8 cellular contexts compared by ENCODE assay signal in genomic region chr22:50526849-50527801, GRCh38. TPM values are rescaled to one million over a fixed set of nuclear protein-coding genes. Genes with fewer than 3 reads are reported as not detected.
DNase-seq lines count a peak whose midpoint lies in the region; ATAC-seq and TF ChIP-seq lines count a peak whose summit lies in the region.

No MANE protein-coding gene starts in this region.

- CTCF ChIA-PET in AG04450 (lab: Charles Lee) = interaction anchor here (0.5 to 0.7 kb wide), 2 partner anchors 9 to 24 kb away, joined by 5 read pairs; no protein-coding TSS in a partner anchor

- H3K4me3 ChIP-seq in AG04450 (ENCODE audit: low read depth, low read length) (peak overlapping the region; percentile 81), RWPE2 (ENCODE audit: severe bottlenecking) (peak overlapping the region; percentile 51), lower leg skin (ENCODE audit: low read depth, poor library complexity, severe bottlenecking) (no peak overlapping the region), thoracic aorta (peak overlapping the region; percentile 75)

- TF ChIP-seq POLR2A in GM18951 (IDR thresholded peaks at IDR 0.05; ENCODE audit: extremely low read depth, insufficient read depth, insufficient read length) (peak; percentile 58), lower leg skin (IDR thresholded peaks at IDR 0.05) (no peak)

- peak overlapping the region; percentile 57 for H3K27ac ChIP-seq in AG04450 (ENCODE audit: low read depth, low read length)
- peak overlapping the region; percentile 81 for H3K27ac ChIP-seq in RWPE2 (ENCODE audit: poor library complexity, severe bottlenecking)
- peak overlapping the region; percentile 69 to 75 for H3K27ac ChIP-seq in thoracic aorta

- DNase-seq in AG04450 (ENCODE audit: low read depth, low spot score) (no peak), RWPE2 (ENCODE audit: low spot score) (peak; percentile 66), cerebellar cortex (ENCODE audit: low spot score) (peak; percentile 30), lower leg skin (ENCODE audit: low spot score in 2 of 2) (peak; percentile 67 to 93), thoracic aorta (ENCODE audit: low spot score) (no peak), inferior parietal cortex (ENCODE audit: extremely low spot score) (no peak)

- TF ChIP-seq CTCF in AG04450 (IDR thresholded peaks at IDR 0.05; ENCODE audit: low read depth, low read length) (no peak), RWPE2 (IDR thresholded peaks at IDR 0.05; ENCODE audit: poor library complexity, severe bottlenecking) (no peak), lower leg skin (IDR thresholded peaks at IDR 0.05) (no peak), thoracic aorta (IDR thresholded peaks at IDR 0.05) (no peak)

- H3K9me3 ChIP-seq in AG04450 (ENCODE audit: control insufficient read depth, insufficient read depth, low read length) = peaks cover 11% of the 10 kb centered on the region; the same call in 1 of the 2 replicates
- no peaks in the 10 kb centered on the region for H3K9me3 ChIP-seq in RWPE2 (ENCODE audit: severe bottlenecking)
- H3K9me3 ChIP-seq in thoracic aorta = no peaks in the 10 kb centered on the region

- 36 to 42% methylated on average over 29 of the region's 29 CpGs for WGBS in lower leg skin, 2 donors

- in situ Hi-C loops in GM18951 (cut with MboI; ENCODE audit: low sequenced_read_pairs, unreplicated experiment) = no loop called here

- intact Hi-C loops in lower leg skin (cut with DNase I; ENCODE audit: low total_unique reads) = no loop called here

- ATAC-seq in RWPE2 (ENCODE audit: low read depth) (0 out of 3 replicates have a peak, but pooled peaks have one; percentile 1), thoracic aorta (ENCODE audit: insufficient number of reproducible peaks, low FRiP score, low read depth) (no peak), GM21515 (IDR thresholded peaks at IDR 0.05; ENCODE audit: unreplicated experiment) (no peak)

- peaks cover 5% of the 10 kb centered on the region for H3K27me3 ChIP-seq in AG04450 (ENCODE audit: control insufficient read depth, insufficient read depth, low read length)
- H3K27me3 ChIP-seq in RWPE2 (ENCODE audit: insufficient read depth, poor library complexity, severe bottlenecking) = no peaks in the 10 kb centered on the region
- H3K27me3 ChIP-seq in thoracic aorta (replicated peaks; ENCODE audit: insufficient read depth) = peaks cover 5% of the 10 kb centered on the region

- H3K36me3 ChIP-seq in RWPE2 (ENCODE audit: low read depth) = peaks cover under 1% of the 10 kb centered on the region; the same call in 1 of the 2 replicates
- peaks cover 17% of the 10 kb centered on the region for H3K36me3 ChIP-seq in thoracic aorta

- POLR2A ChIA-PET in AG04450 (lab: Yijun Ruan, JAX) = interaction anchor here (0.6 kb wide), 1 partner anchor 11 kb away, joined by 5 read pairs; no protein-coding TSS in a partner anchor

- H3K4me1 ChIP-seq in RWPE2 (ENCODE audit: insufficient read depth, poor library complexity, severe bottlenecking) (no peaks in the 10 kb centered on the region), thoracic aorta (ENCODE audit: control insufficient read depth in 1 of 2, low read depth in 2 of 2) (peaks cover 28 to 48% of the 10 kb centered on the region in 2 donors)

RNA-seq across cellular contexts. Expression of gene SCO2, which starts 1.7 kb away (rescaled TPM):
- polyA plus RNA-seq in AG04450 (2011; rRNA removed) = 0.15 and 0.60 TPM in 2 replicates
- not detected in 2 replicates for polyA minus RNA-seq in AG04450 (2011; rRNA and poly(A)+ RNA removed)
- total RNA-seq in lower leg skin (1 to 10 TPM; 1.5 to 9.4 (median 4.4) TPM), thoracic aorta (1 to 10 TPM; 3.5 to 4.5 TPM)

RNA-seq across cellular contexts. Expression of gene TYMP, which starts 2.7 kb away (rescaled TPM):
- 2.9 and 3.6 TPM in 2 replicates for polyA plus RNA-seq in AG04450 (2011; rRNA removed)
- 2.1 and 2.9 TPM in 2 replicates for polyA minus RNA-seq in AG04450 (2011; rRNA and poly(A)+ RNA removed)
- total RNA-seq in lower leg skin (10 to 100 TPM; 23.6 to 63.3 (median 33.5) TPM), thoracic aorta (10 to 100 TPM; 90.4 to 95.7 TPM)

RNA-seq across cellular contexts. Expression of gene KLHDC7B, which starts 18.6 kb away (rescaled TPM):
- polyA plus RNA-seq in AG04450 (2011; rRNA removed) = 0.02 and 0.04 TPM in 2 replicates
- polyA minus RNA-seq in AG04450 (2011; rRNA and poly(A)+ RNA removed) = 0.09 TPM in 2 replicates
- total RNA-seq in lower leg skin (under 1 TPM in 2 of 4 donors, not detected in 2; 0.07 to 0.10 TPM), thoracic aorta (not detected)

RNA-seq across cellular contexts. Expression of gene NCAPH2, which starts 19.1 kb away (rescaled TPM):
- 10.4 and 13.2 TPM in 2 replicates for polyA plus RNA-seq in AG04450 (2011; rRNA removed)
- 17.6 and 19.2 TPM in 2 replicates for polyA minus RNA-seq in AG04450 (2011; rRNA and poly(A)+ RNA removed)
- 10 to 100 TPM; 40.7 to 54.3 (median 41.5) TPM for total RNA-seq in lower leg skin
- 10 to 100 TPM; 40.8 to 50.4 TPM for total RNA-seq in thoracic aorta

RNA-seq across cellular contexts. Expression of gene LMF2, which starts 19.6 kb away (rescaled TPM):
- polyA plus RNA-seq in AG04450 (2011; rRNA removed) = 25.7 and 46.6 TPM in 2 replicates
- 23.1 and 28.0 TPM in 2 replicates for polyA minus RNA-seq in AG04450 (2011; rRNA and poly(A)+ RNA removed)
- total RNA-seq in lower leg skin (10 to 100 TPM; 34.8 to 47.2 (median 38.8) TPM), thoracic aorta (10 to 100 TPM; 61.9 to 87.6 TPM)

Comparison
In these comparisons a context has a peak if more than half of its experiments do, and no peak if none do; other contexts are left out.
1. DNase-seq: peak in RWPE2 (single experiment), cerebellar cortex (single experiment) and lower leg skin (2 of 2); none in AG04450 (single experiment), thoracic aorta (single experiment) and inferior parietal cortex (single experiment).
2. Peak in every context shown above with its lines, with median percentiles within 50 percentile points of each other: H3K27ac ChIP-seq.